11 cellular contexts compared by ENCODE assay signal in the genomic region with DNA sequence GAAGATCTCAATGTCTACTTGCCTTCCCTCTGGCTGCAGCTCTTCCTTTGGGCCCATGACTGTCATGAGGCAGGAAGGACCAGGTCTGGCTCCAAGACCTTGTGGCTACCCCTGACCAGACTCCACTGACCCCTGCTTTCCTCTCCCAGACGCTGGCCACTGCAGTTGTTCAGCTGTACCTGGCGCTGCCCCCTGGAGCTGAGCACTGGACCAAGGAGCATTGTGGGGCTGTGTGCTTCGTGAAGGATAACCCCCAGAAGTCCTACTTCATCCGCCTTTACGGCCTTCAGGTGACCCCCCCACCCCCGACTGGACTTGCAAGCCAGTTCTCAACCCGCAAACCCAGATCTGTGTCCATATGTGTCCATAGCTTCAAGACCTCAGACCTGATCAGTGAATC.
DNase-seq lines count a peak whose midpoint lies in the region; ATAC-seq and TF ChIP-seq lines count a peak whose summit lies in the region.
"Had no signal": no experiment of that assay in that cellular context is flagged by ENCODE, and none has a peak within 500 bp of the region (broad histone marks: within the 10 kb centered on the region; RNA-seq: fewer than 3 reads in every experiment).

No MANE protein-coding gene starts in this region.

- no peaks in the 10 kb centered on the region for H3K9me3 Mint-ChIP-seq in central memory CD8-positive, alpha-beta T cell

- H3K36me3 ChIP-seq in GM06990 (ENCODE audit: control insufficient read depth, insufficient read depth, low read length) (peaks cover 11% of the 10 kb centered on the region), KMS-11 (ENCODE audit: insufficient read depth) (no peaks in the 10 kb centered on the region), rectal smooth muscle tissue (ENCODE audit: control insufficient read depth, insufficient read depth, low read length) (no peaks in the 10 kb centered on the region)

- no peak for ATAC-seq in central memory CD8-positive, alpha-beta T cell (replicated peaks; ENCODE audit: extremely low read depth, poor library complexity, severe bottlenecking)
- ATAC-seq in GM18909 (IDR thresholded peaks at IDR 0.05; ENCODE audit: poor library complexity, unreplicated experiment), result no peak

- no peaks in the 10 kb centered on the region for H4K20me1 ChIP-seq in KMS-11 (ENCODE audit: insufficient read depth)

- DNase-seq in GM06990 (ENCODE audit: extremely low read depth, insufficient read length) (no peak), NCI-H510A treated with DMSO at 0.1 percent for 48 hours (lab: John Stamatoyannopoulos, UW) (no peak)
- no peak for DNase-seq in central memory CD8-positive, alpha-beta T cell (ENCODE audit: low spot score in 2 of 2)
- no peak for DNase-seq in stimulated activated CD4-positive, alpha-beta T cell treated with anti-CD3 and anti-CD28 coated beads, Interleukin-2, amount 100 ng/mL, for 24 hours
- DNase-seq: DMS79, NCI-H1092 treated with DMSO at 0.1 percent for 48 hours, NCI-H524 treated with DMSO at 0.1 percent for 48 hours, SHP77 had no signal

- peaks cover 53% of the 10 kb centered on the region for H3K4me1 Mint-ChIP-seq in central memory CD8-positive, alpha-beta T cell

- 0 out of 2 replicates have a peak overlapping the region, but pooled peaks have one; percentile 29 for H3K4me2 ChIP-seq in KMS-11

- H3K4me1 ChIP-seq in KMS-11 (ENCODE audit: low read depth, poor library complexity, severe bottlenecking), result peaks cover 6% of the 10 kb centered on the region
- H3K4me1 ChIP-seq in rectal smooth muscle tissue (ENCODE audit: control insufficient read depth, insufficient read depth, low read length), result no peaks in the 10 kb centered on the region

- no peak for TF ChIP-seq CTCF in GM06990 (IDR thresholded peaks at IDR 0.05; ENCODE audit: insufficient read depth, low read length, poor library complexity, severe bottlenecking)
- no peak for TF ChIP-seq CTCF in KMS-11 (conservative IDR thresholded peaks at IDR 0.05; ENCODE audit: low read depth, low read length)

- H3K9ac ChIP-seq in KMS-11 (peak overlapping the region; percentile 32; the same call in 1 of the 2 replicates), rectal smooth muscle tissue (ENCODE audit: low read length) (no peak overlapping the region)

- peak overlapping the region; percentile 53; the same call in 1 of the 2 replicates for H2AFZ ChIP-seq in KMS-11 (ENCODE audit: low read depth)

- H3K27ac ChIP-seq in KMS-11 (no peak overlapping the region), rectal smooth muscle tissue (ENCODE audit: low read depth, low read length) (no peak overlapping the region)

- H3K27me3 ChIP-seq in GM06990 (replicated peaks; ENCODE audit: control insufficient read depth, insufficient read depth, low read length), result no peaks in the 10 kb centered on the region
- no peaks in the 10 kb centered on the region for H3K27me3 ChIP-seq in KMS-11 (ENCODE audit: insufficient read depth, low read depth)
- peaks cover 4% of the 10 kb centered on the region for H3K27me3 ChIP-seq in rectal smooth muscle tissue (ENCODE audit: control insufficient read depth, insufficient read depth, low read length)

- H3K4me3 Mint-ChIP-seq in central memory CD8-positive, alpha-beta T cell, result peak overlapping the region; percentile 96

- peaks cover 25% of the 10 kb centered on the region for H3K36me3 Mint-ChIP-seq in central memory CD8-positive, alpha-beta T cell (ENCODE audit: insufficient read depth)

- peak overlapping the region; percentile 96 for H3K27ac Mint-ChIP-seq in central memory CD8-positive, alpha-beta T cell (ENCODE audit: low read depth)

- no peaks in the 10 kb centered on the region for H3K79me2 ChIP-seq in KMS-11 (ENCODE audit: insufficient read depth, low read depth)

- H3K4me3 ChIP-seq in GM06990 (replicated peaks; ENCODE audit: low read depth, low read length) (peak overlapping the region; percentile 67), KMS-11 (IDR thresholded peaks at IDR 0.05; ENCODE audit: insufficient read depth, low read depth, low read length) (no peak overlapping the region), rectal smooth muscle tissue (ENCODE audit: low read length) (peak overlapping the region; percentile 55)

- H3K27me3 Mint-ChIP-seq in central memory CD8-positive, alpha-beta T cell, result no peaks in the 10 kb centered on the region
